Comparison of ENCODE assay signal across 2 cellular contexts in the genomic region with DNA sequence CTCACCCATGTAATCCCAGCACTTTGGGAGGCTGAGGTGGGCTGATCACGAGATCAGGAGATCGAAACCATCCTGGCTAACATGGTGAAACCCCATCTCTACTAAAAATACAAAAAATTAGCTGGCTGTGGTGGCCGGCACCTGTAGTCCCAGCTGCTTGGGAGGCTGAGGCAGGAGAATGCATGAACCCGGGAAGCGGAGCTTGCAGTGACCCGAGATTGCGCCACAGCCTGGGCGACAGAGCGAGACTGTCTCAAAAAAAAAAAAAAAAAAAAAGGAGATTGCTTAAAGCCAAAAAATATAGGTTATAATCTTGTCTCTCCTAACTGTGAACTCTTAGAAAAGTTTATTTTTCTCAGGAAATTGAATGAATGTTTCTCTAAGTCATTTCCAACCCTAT.
A peak's percentile ranks its signal among the peaks of the same experiment; 100 is the strongest.
TF ChIP-seq lines count a peak whose summit lies in the region.

No MANE protein-coding gene starts in this region.

TF ChIP-seq in Ishikawa, 13 proteins besides CTCF, POLR2A, EP300 and RAD21:
- 0 out of 2 replicates have a peak, but pooled peaks have one; percentile 40 for TF ChIP-seq CEBPB (IDR thresholded peaks at IDR 0.05)
TF ChIP-seq in Ishikawa: peak in this region for 1; not testable (repeated sequence) for 12.

TF ChIP-seq in HepG2, 621 proteins besides CTCF, POLR2A, EP300 and RAD21:
- TF ChIP-seq CEBPB (IDR thresholded peaks at IDR 0.05; ENCODE audit: borderline replicate concordance, low read depth, low read length) = peak; percentile 60
- TF ChIP-seq ZMYM3 (CRISPR knock-in tag; IDR thresholded peaks at IDR 0.05) = peak; percentile 21; the same call in 1 of the 2 replicates
- TF ChIP-seq CEBPG (CRISPR knock-in tag; IDR thresholded peaks at IDR 0.05) = peak; percentile 43; the same call in 1 of the 2 replicates
- peak; percentile 85; the same call in 1 of the 2 replicates for TF ChIP-seq ZNF460 (CRISPR knock-in tag; IDR thresholded peaks at IDR 0.05; ENCODE audit: borderline replicate concordance)
